ENCODE assay signal across 11 cellular contexts in the genomic region with DNA sequence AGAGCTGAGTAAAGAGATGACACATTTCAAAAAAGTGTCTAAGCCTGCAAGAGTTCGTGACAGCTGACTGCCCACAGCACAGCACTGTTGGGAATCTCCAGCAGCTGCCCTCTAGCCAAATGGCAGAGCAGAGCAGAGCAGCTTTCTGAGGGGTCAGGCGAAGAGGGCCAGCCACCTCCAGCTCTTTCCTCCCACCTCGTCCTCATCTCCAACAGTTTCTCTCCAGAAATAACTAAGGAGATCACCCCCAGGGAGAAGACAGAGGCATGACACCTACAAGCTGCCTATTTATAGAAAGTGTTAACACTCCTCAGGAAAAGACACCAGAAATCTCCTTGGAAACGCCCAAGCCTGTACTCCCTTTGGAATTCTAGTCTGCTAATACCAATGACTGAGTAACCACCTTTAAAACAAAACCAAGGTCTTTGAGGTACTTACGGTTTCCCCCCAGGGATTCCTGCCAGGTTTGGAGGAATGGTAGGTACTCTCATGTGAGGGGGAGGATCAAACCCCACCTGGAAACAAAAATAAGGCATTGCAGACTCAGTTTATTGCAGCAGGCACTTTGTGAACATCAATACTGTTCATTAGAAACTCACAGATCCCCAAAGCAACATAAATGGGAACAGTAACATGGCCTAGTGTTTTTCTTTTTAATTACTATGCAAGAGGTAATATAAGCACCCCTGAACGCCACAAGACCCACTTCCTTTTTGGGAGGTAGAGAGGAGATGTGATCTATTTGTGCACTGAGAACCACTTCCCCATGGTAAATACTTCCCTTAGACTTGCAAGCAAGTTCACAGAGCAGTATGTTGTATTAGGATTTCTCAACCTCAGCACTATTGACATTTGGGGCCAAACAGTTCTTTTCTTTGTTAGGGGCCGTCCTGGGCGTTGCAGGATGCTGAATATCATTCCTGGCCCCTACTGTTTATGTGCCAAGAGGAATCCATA.
DNase-seq lines count a peak whose midpoint lies in the region; ATAC-seq and TF ChIP-seq lines count a peak whose summit lies in the region.
"Had no signal": no experiment of that assay in that cellular context is flagged by ENCODE, and none has a peak within 500 bp of the region (broad histone marks: within the 10 kb centered on the region; RNA-seq: fewer than 3 reads in every experiment).

No MANE protein-coding gene starts in this region.

- no peak for TF ChIP-seq CTCF in GM12864 (IDR thresholded peaks at IDR 0.05; ENCODE audit: low read depth, low read length, missing control alignments)
- no peak for TF ChIP-seq CTCF in cardiac fibroblast (IDR thresholded peaks at IDR 0.05; ENCODE audit: low read depth, low read length)
- TF ChIP-seq CTCF in neural cell (IDR thresholded peaks at IDR 0.05; ENCODE audit: poor library complexity, severe bottlenecking), result peak; percentile 21

- no peak for TF ChIP-seq RAD21 in neural cell (conservative IDR thresholded peaks at IDR 0.05)

- no peak for ATAC-seq in HG03439 (IDR thresholded peaks at IDR 0.05; ENCODE audit: unreplicated experiment)

- H3K27ac ChIP-seq in neural cell (ENCODE audit: low read length), result peak overlapping the region; percentile 67

- TF ChIP-seq EP300 in neural cell (conservative IDR thresholded peaks at IDR 0.05; ENCODE audit: poor library complexity, severe bottlenecking), result peak; percentile 26

- DNase-seq in GM12864 (ENCODE audit: low read depth) (peak; percentile 15), KG1 (lab: John Stamatoyannopoulos, UW) (peak; percentile 52), cardiac fibroblast (ENCODE audit: low read depth in 2 of 2) (peak; percentile 9 to 48), NCI-H1436 treated with DMSO at 0.1 percent for 48 hours (lab: John Stamatoyannopoulos, UW) (no peak), DMS79 treated with DMSO at 0.1 percent for 48 hours (lab: John Stamatoyannopoulos, UW) (no peak)
- no peak for DNase-seq in effector CD8-positive, alpha-beta T cell (lab: John Stamatoyannopoulos, UW)
- DNase-seq: adrenal gland; stimulated activated CD4-positive, alpha-beta T cell treated with anti-CD3 and anti-CD28 coated beads, Interleukin-4, amount 100 ng/mL, for 4 hours; T-helper 1 cell had no signal

- no peaks in the 10 kb centered on the region for H3F3A ChIP-seq in neural cell (ENCODE audit: insufficient read depth, low read length, poor library complexity, severe bottlenecking)

- H3K4me3 ChIP-seq in GM12864 (ENCODE audit: low read depth, low read length) (no peak overlapping the region), cardiac fibroblast (replicated peaks in 1 of 2; ENCODE audit: low read depth in 2 of 2, low read length in 2 of 2) (no peak overlapping the region), neural cell (ENCODE audit: low read length) (peak overlapping the region; percentile 43)
- H3K4me3 ChIP-seq: adrenal gland had no signal

- no peaks in the 10 kb centered on the region for H3K27me3 ChIP-seq in neural cell (ENCODE audit: insufficient read depth, low read depth, low read length)
- H3K27me3 ChIP-seq: adrenal gland had no signal

- no peak overlapping the region for H3K9ac ChIP-seq in neural cell (ENCODE audit: low read length)

- no peaks in the 10 kb centered on the region for H3K9me3 ChIP-seq in neural cell (ENCODE audit: low read length)
- H3K9me3 ChIP-seq: adrenal gland had no signal

- H4K20me1 ChIP-seq in neural cell (ENCODE audit: insufficient read depth), result no peaks in the 10 kb centered on the region

- H3K4me2 ChIP-seq in neural cell (ENCODE audit: low read length), result peak overlapping the region; percentile 48

- peaks cover 19% of the 10 kb centered on the region for H3K36me3 ChIP-seq in neural cell (ENCODE audit: insufficient read depth, low read length)

- no peaks in the 10 kb centered on the region for H3K9me2 ChIP-seq in neural cell (ENCODE audit: insufficient read depth, low read length)

- H3K79me2 ChIP-seq in neural cell (replicated peaks; ENCODE audit: insufficient read depth, low read length), result no peaks in the 10 kb centered on the region

- H2AFZ ChIP-seq in neural cell (ENCODE audit: low read depth, low read length), result no peak overlapping the region

TF ChIP-seq in neural cell, 6 proteins besides CTCF, POLR2A, EP300 and RAD21:
- TF ChIP-seq, protein P1, sequence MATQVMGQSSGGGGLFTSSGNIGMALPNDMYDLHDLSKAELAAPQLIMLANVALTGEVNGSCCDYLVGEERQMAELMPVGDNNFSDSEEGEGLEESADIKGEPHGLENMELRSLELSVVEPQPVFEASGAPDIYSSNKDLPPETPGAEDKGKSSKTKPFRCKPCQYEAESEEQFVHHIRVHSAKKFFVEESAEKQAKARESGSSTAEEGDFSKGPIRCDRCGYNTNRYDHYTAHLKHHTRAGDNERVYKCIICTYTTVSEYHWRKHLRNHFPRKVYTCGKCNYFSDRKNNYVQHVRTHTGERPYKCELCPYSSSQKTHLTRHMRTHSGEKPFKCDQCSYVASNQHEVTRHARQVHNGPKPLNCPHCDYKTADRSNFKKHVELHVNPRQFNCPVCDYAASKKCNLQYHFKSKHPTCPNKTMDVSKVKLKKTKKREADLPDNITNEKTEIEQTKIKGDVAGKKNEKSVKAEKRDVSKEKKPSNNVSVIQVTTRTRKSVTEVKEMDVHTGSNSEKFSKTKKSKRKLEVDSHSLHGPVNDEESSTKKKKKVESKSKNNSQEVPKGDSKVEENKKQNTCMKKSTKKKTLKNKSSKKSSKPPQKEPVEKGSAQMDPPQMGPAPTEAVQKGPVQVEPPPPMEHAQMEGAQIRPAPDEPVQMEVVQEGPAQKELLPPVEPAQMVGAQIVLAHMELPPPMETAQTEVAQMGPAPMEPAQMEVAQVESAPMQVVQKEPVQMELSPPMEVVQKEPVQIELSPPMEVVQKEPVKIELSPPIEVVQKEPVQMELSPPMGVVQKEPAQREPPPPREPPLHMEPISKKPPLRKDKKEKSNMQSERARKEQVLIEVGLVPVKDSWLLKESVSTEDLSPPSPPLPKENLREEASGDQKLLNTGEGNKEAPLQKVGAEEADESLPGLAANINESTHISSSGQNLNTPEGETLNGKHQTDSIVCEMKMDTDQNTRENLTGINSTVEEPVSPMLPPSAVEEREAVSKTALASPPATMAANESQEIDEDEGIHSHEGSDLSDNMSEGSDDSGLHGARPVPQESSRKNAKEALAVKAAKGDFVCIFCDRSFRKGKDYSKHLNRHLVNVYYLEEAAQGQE (IDR thresholded peaks at IDR 0.05; ENCODE audit: borderline replicate concordance), result peak; percentile 75
- peak; percentile 39 for TF ChIP-seq POLR2AphosphoS5 (IDR thresholded peaks at IDR 0.05)
- TF ChIP-seq TAF1 (IDR thresholded peaks at IDR 0.05; ENCODE audit: low read depth), result no peak

Comparison
In these comparisons a context has a peak if more than half of its experiments do, and no peak if none do; other contexts are left out.
1. DNase-seq: peak in GM12864 (single experiment), KG1 (single experiment) and cardiac fibroblast (2 of 2); none in effector CD8-positive, alpha-beta T cell (single experiment), NCI-H1436 treated with DMSO at 0.1 percent for 48 hours (single experiment) and DMS79 treated with DMSO at 0.1 percent for 48 hours (single experiment).